In the genomic region with DNA sequence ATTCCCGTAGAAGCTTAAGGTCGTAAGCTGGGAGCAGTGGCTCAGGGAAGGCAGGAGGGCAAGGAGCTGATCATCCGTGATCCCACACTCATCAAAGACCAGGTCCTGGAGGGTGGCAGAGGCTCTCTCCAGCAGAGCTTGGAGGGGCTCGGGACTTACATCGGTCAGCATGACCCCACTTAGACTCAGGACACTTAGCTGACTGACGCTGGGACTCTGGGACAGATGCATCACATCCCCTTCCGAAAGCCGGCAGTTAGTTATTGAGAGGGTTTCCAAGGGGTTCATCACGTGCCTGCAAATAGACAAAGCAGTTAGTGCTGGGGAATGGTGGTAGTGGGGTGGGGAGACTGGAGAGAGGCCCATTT, we compare ENCODE assay signal across 1 cellular context.
TF ChIP-seq lines count a peak whose summit lies in the region.

No MANE protein-coding gene starts in this region.

TF ChIP-seq in K562, 482 proteins besides CTCF, POLR2A, EP300 and RAD21:
- TF ChIP-seq ZNF23 (CRISPR knock-in tag; IDR thresholded peaks at IDR 0.05) (no peak), ZNF140 (CRISPR knock-in tag; IDR thresholded peaks at IDR 0.05) (no peak), SPI1 (IDR thresholded peaks at IDR 0.05; ENCODE audit: borderline replicate concordance, low read depth, low read length) (no peak), NCOA2 (IDR thresholded peaks at IDR 0.05; ENCODE audit: partially characterized antibody in 2 of 2) (no peak), KDM4B (IDR thresholded peaks at IDR 0.05; ENCODE audit: borderline replicate concordance in 2 of 2, low read depth in 1 of 2) (no peak)
- TF ChIP-seq, protein P1, sequence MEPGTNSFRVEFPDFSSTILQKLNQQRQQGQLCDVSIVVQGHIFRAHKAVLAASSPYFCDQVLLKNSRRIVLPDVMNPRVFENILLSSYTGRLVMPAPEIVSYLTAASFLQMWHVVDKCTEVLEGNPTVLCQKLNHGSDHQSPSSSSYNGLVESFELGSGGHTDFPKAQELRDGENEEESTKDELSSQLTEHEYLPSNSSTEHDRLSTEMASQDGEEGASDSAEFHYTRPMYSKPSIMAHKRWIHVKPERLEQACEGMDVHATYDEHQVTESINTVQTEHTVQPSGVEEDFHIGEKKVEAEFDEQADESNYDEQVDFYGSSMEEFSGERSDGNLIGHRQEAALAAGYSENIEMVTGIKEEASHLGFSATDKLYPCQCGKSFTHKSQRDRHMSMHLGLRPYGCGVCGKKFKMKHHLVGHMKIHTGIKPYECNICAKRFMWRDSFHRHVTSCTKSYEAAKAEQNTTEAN (CRISPR knock-in tag; IDR thresholded peaks at IDR 0.05): no peak
